Comparison of ENCODE assay signal across 12 cellular contexts in the genomic region with DNA sequence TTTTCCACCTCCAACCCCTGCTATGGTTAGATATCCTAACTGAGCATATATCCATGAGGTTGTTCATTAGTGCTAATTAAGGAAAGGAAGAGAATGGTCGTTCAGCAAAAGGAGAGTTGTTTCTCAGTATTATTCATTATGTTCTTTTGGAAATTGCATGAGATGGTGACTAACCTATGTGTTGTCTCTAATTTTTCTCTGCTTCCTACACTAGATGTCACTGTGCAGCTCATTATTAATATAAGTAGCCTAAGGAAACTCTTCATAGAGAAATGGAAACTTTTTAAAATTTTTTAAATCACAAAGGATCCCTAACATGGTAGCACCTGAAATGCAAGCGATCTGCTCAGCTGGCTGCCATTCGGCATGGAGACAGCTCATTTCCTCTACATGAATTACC.
DNase-seq lines count a peak whose midpoint lies in the region; ATAC-seq, FAIRE-seq and TF ChIP-seq lines count a peak whose summit lies in the region.
"Had no signal": no experiment of that assay in that cellular context is flagged by ENCODE, and none has a peak within 500 bp of the region (broad histone marks: within the 10 kb centered on the region; RNA-seq: fewer than 3 reads in every experiment).

No MANE protein-coding gene starts in this region.

- H3K27ac ChIP-seq in heart left ventricle (no peak overlapping the region), SJSA1 (0 out of 2 replicates have a peak overlapping the region, but pooled peaks have one; percentile 17), tibial artery (no peak overlapping the region), upper lobe of right lung (no peak overlapping the region)
- H3K27ac ChIP-seq: neutrophil had no signal

- 23 to 44% (median 37%) methylated on average over 3 of the region's 3 CpGs for WGBS in heart left ventricle, 4 donors

- intact Hi-C loops in heart left ventricle (cut with DNase I) (no loop called here), Right ventricle myocardium superior (cut with DNase I) (no loop called here), tibial artery (cut with DNase I; ENCODE audit: low total_unique reads) (no loop called here), upper lobe of right lung (cut with DNase I) (no loop called here)

- DNase-seq in heart left ventricle = no peak
- DNase-seq in Right ventricle myocardium superior = no peak
- no peak for DNase-seq in SJSA1 (ENCODE audit: low read depth in 1 of 2, low spot score in 2 of 2)
- DNase-seq in fibroblast of mammary gland (ENCODE audit: low read depth) = peak; percentile 50
- DNase-seq in tibial artery = no peak
- DNase-seq in upper lobe of right lung = no peak
- DNase-seq in H54 (ENCODE audit: insufficient read length, low spot score) = no peak
- DNase-seq: activated naive CD4-positive, alpha-beta T cell treated with anti-CD3 and anti-CD28 coated beads for 36 hours; DMS79 treated with DMSO at 0.1 percent for 48 hours had no signal

- TF ChIP-seq CTCF in heart left ventricle (IDR thresholded peaks at IDR 0.05) (peak in 8 of 12 donors; percentile 7 to 43 (median 25)), fibroblast of mammary gland (conservative IDR thresholded peaks at IDR 0.05; ENCODE audit: control insufficient read depth, insufficient read depth, low read depth, low read length) (peak; percentile 33), tibial artery (IDR thresholded peaks at IDR 0.05) (peak; percentile 20 to 25), upper lobe of right lung (IDR thresholded peaks at IDR 0.05) (no peak)

- ATAC-seq in heart left ventricle (no peak), Right ventricle myocardium superior (ENCODE audit: poor library complexity) (no peak), GM19023 (IDR thresholded peaks at IDR 0.05; ENCODE audit: unreplicated experiment) (no peak), upper lobe of right lung (no peak)
- ATAC-seq: activated CD4-positive, CD25-positive, alpha-beta regulatory T cell treated with anti-CD3 and anti-CD28 coated beads, Interleukin-2, amount 50 U/mL, for 24 hours had no signal

- H3K36me3 ChIP-seq in heart left ventricle = no peaks in the 10 kb centered on the region
- H3K36me3 ChIP-seq in SJSA1 = no peaks in the 10 kb centered on the region
- H3K36me3 ChIP-seq in tibial artery = no peaks in the 10 kb centered on the region
- no peaks in the 10 kb centered on the region for H3K36me3 ChIP-seq in upper lobe of right lung
- H3K36me3 ChIP-seq: neutrophil had no signal

- no peak for TF ChIP-seq POLR2A in heart left ventricle (IDR thresholded peaks at IDR 0.05)
- no peak for TF ChIP-seq POLR2A in H54 (IDR thresholded peaks at IDR 0.05; ENCODE audit: low read depth, low read length)

- H3K4me3 ChIP-seq in heart left ventricle = no peak overlapping the region
- no peak overlapping the region for H3K4me3 ChIP-seq in SJSA1
- H3K4me3 ChIP-seq in fibroblast of mammary gland (ENCODE audit: control insufficient read depth, low read depth, low read length) = no peak overlapping the region
- H3K4me3 ChIP-seq in tibial artery = no peak overlapping the region
- no peak overlapping the region for H3K4me3 ChIP-seq in upper lobe of right lung

- H3K9me3 ChIP-seq in heart left ventricle (no peaks in the 10 kb centered on the region), SJSA1 (replicated peaks) (no peaks in the 10 kb centered on the region), tibial artery (no peaks in the 10 kb centered on the region), upper lobe of right lung (no peaks in the 10 kb centered on the region)
- H3K9me3 ChIP-seq: neutrophil had no signal

- H3K27me3 ChIP-seq in heart left ventricle (peaks cover 0 to 13% (median 0%) of the 10 kb centered on the region in 9 donors), SJSA1 (replicated peaks) (no peaks in the 10 kb centered on the region), tibial artery (no peaks in the 10 kb centered on the region), upper lobe of right lung (no peaks in the 10 kb centered on the region)
- H3K27me3 ChIP-seq: neutrophil had no signal

- no peak for FAIRE-seq in H54 (lab: Jason Lieb, UNC)

- H3K4me1 ChIP-seq in heart left ventricle (peaks cover 0 to 3% (median 0%) of the 10 kb centered on the region in 12 donors), SJSA1 (replicated peaks) (peaks cover 4% of the 10 kb centered on the region), tibial artery (peaks cover 0 to 17% (median 0%) of the 10 kb centered on the region in 4 donors), upper lobe of right lung (no peaks in the 10 kb centered on the region)
